Comparison of ENCODE assay signal across 1 cellular context in genomic region chr10:87504667-87505365, GRCh38.
TF ChIP-seq lines count a peak whose summit lies in the region.

Gene MINPP1, plus strand, starts transcription at chr10:87504893. Its CDS starts 23 bp downstream, at chr10:87504916.

TF ChIP-seq in GM12878, 131 proteins besides CTCF, POLR2A, EP300 and RAD21 (continued from another document and continues in another):
- no peak for TF ChIP-seq IRF5 (IDR thresholded peaks at IDR 0.05; ENCODE audit: borderline replicate concordance)
- TF ChIP-seq RB1 (IDR thresholded peaks at IDR 0.05; ENCODE audit: borderline replicate concordance), result 0 out of 2 replicates have a peak, but pooled peaks have one; percentile 6
- TF ChIP-seq NBN (IDR thresholded peaks at IDR 0.05), result no peak
- TF ChIP-seq TBL1XR1 (IDR thresholded peaks at IDR 0.05; ENCODE audit: low read depth, low read length), result no peak; the same call in 1 of the 2 replicates
- peak; percentile 79 for TF ChIP-seq CREM (IDR thresholded peaks at IDR 0.05; ENCODE audit: low read depth)
- TF ChIP-seq HCFC1 (IDR thresholded peaks at IDR 0.05; ENCODE audit: low read length), result peak; percentile 31; the same call in 1 of the 2 replicates
- no peak for TF ChIP-seq ESRRA (IDR thresholded peaks at IDR 0.05; ENCODE audit: low read length)
- TF ChIP-seq EED (IDR thresholded peaks at IDR 0.05; ENCODE audit: low read depth), result peak; percentile 39; the same call in 1 of the 2 replicates
- TF ChIP-seq SREBF2 (IDR thresholded peaks at IDR 0.05; ENCODE audit: low read length), result no peak
- no peak for TF ChIP-seq JUNB (IDR thresholded peaks at IDR 0.05)
- peak; percentile 27 for TF ChIP-seq E4F1 (IDR thresholded peaks at IDR 0.05; ENCODE audit: borderline replicate concordance, partially characterized antibody)
- no peak for TF ChIP-seq RELB (IDR thresholded peaks at IDR 0.05; ENCODE audit: low read depth)
- no peak for TF ChIP-seq HSF1 (IDR thresholded peaks at IDR 0.05; ENCODE audit: low read depth, low read length)
- 0 out of 2 replicates have a peak, but pooled peaks have one; percentile 12 for TF ChIP-seq BCL11A (IDR thresholded peaks at IDR 0.05; ENCODE audit: low read depth, low read length)
- TF ChIP-seq SMC3 (IDR thresholded peaks at IDR 0.05; ENCODE audit: borderline replicate concordance, low read length), result no peak
- TF ChIP-seq NFXL1 (IDR thresholded peaks at IDR 0.05; ENCODE audit: borderline replicate concordance), result no peak
- TF ChIP-seq NKRF (conservative IDR thresholded peaks at IDR 0.05), result peak; percentile 51; the same call in 1 of the 2 replicates
- no peak for TF ChIP-seq USF2 (IDR thresholded peaks at IDR 0.05; ENCODE audit: borderline replicate concordance, low read depth, low read length)
- TF ChIP-seq MLLT1 (IDR thresholded peaks at IDR 0.05), result no peak
- TF ChIP-seq EGR1 (IDR thresholded peaks at IDR 0.05; ENCODE audit: borderline replicate concordance in 1 of 2, low read depth in 2 of 2, low read length in 2 of 2), result no peak
- no peak for TF ChIP-seq HDAC6 (IDR thresholded peaks at IDR 0.05; ENCODE audit: unreplicated experiment)
- TF ChIP-seq RELA (IDR thresholded peaks at IDR 0.05; ENCODE audit: borderline replicate concordance, partially characterized antibody), result peak; percentile 15
- no peak; the same call in 1 of the 2 replicates for TF ChIP-seq MTA3 (IDR thresholded peaks at IDR 0.05; ENCODE audit: borderline replicate concordance, low read length)
- no peak for TF ChIP-seq RFX5 (IDR thresholded peaks at IDR 0.05; ENCODE audit: low read depth, low read length)
- no peak for TF ChIP-seq NRF1 (conservative IDR thresholded peaks at IDR 0.05; ENCODE audit: low read depth, low read length)
- no peak for TF ChIP-seq BMI1 (IDR thresholded peaks at IDR 0.05; ENCODE audit: borderline replicate concordance)
- no peak for TF ChIP-seq ZBTB4 (CRISPR knock-in tag; IDR thresholded peaks at IDR 0.05)
- no peak for TF ChIP-seq IRF3 (IDR thresholded peaks at IDR 0.05)
- TF ChIP-seq KLF5 (IDR thresholded peaks at IDR 0.05; ENCODE audit: partially characterized antibody), result no peak
- no peak for TF ChIP-seq PRDM15 (CRISPR knock-in tag; IDR thresholded peaks at IDR 0.05)
- TF ChIP-seq MXI1 (IDR thresholded peaks at IDR 0.05; ENCODE audit: low read depth, low read length), result no peak
- TF ChIP-seq LARP7 (IDR thresholded peaks at IDR 0.05), result peak; percentile 59
- TF ChIP-seq YY1 (IDR thresholded peaks at IDR 0.05; ENCODE audit: low read depth, low read length), result peak; percentile 33
- peak; percentile 41; the same call in 1 of the 2 replicates for TF ChIP-seq TCF3 (IDR thresholded peaks at IDR 0.05; ENCODE audit: borderline replicate concordance, insufficient read depth, low read depth, low read length)
- no peak for TF ChIP-seq CBX3 (IDR thresholded peaks at IDR 0.05; ENCODE audit: borderline replicate concordance, low read depth)
